In the genomic region with DNA sequence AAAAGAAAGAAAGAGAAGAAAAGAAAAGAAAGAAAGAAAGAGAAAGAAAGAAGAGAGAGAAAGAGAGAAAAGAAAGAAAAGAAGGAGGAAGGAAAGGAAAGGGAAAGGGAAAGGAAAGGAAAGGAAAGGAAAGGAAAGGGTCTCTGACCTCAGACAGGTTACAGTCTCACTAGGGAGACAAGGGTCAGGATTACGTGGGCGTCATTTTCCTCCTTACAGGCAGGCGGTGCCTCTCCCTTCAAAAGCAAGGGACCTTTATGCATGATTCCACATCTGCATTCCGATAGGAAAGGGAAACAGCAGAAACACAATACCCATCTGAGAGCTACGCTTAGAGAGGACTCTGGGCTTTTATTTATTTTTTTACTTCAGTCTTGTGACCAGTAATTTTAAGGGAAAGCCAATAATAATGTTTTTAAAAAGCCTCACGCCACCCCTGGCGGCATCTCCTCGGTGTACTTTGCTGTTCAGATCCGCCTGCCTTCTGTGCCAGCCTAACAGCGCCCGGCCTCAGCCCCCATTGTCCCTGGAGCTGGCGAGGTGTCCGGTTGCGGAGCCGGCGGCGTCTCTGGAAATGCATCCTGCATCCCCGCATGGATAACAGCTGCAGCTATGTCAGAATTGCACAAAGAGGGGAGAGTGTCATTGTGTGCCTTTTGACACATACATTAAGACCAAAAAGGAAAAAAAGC, we compare ENCODE assay signal across 8 cellular contexts. TPM values are rescaled to one million over a fixed set of nuclear protein-coding genes. Genes with fewer than 3 reads are reported as not detected.
DNase-seq lines count a peak whose midpoint lies in the region; ATAC-seq and TF ChIP-seq lines count a peak whose summit lies in the region.

No MANE protein-coding gene starts in this region.

- H3K4me3 ChIP-seq in BE2C (ENCODE audit: low read depth, low read length) (peak overlapping the region; percentile 54), Panc1 (ENCODE audit: low read depth in 2 of 2, low read length in 2 of 2) (peak overlapping the region; percentile 50 to 70), iPS-18a (ENCODE audit: low read length) (peak overlapping the region; percentile 48)

- POLR2A ChIA-PET in Panc1 (lab: Charles Lee): interaction anchor here (0.5 kb wide), 1 partner anchor 131 kb away, joined by 5 read pairs; no protein-coding TSS in a partner anchor

- no peaks in the 10 kb centered on the region for H3K9me3 ChIP-seq in BE2C
- H3K9me3 ChIP-seq in Panc1 (ENCODE audit: control insufficient read depth, insufficient read depth, low read depth, low read length): no peaks in the 10 kb centered on the region
- no peaks in the 10 kb centered on the region for H3K9me3 ChIP-seq in iPS-18a (ENCODE audit: control insufficient read depth, low read depth, low read length)

- TF ChIP-seq CTCF in BE2C (IDR thresholded peaks at IDR 0.05; ENCODE audit: low read depth, low read length): no peak; the same call in 1 of the 2 replicates
- TF ChIP-seq CTCF in Panc1 (IDR thresholded peaks at IDR 0.05): no peak; the same call in 1 of the 2 replicates

- peak; percentile 70 for ATAC-seq in Panc1
- peak; percentile 62 for ATAC-seq in sciatic nerve
- ATAC-seq in GM19463 (IDR thresholded peaks at IDR 0.05; ENCODE audit: unreplicated experiment): no peak
- no peak for ATAC-seq in HG03442 (IDR thresholded peaks at IDR 0.05; ENCODE audit: unreplicated experiment)

- H3K4me1 ChIP-seq in BE2C (no peaks in the 10 kb centered on the region), Panc1 (ENCODE audit: control insufficient read depth, insufficient read depth, low read length) (peaks cover 12% of the 10 kb centered on the region), iPS-18a (ENCODE audit: control insufficient read depth, low read depth, low read length) (peaks cover 7% of the 10 kb centered on the region)

- peak overlapping the region; percentile 40 for H3K27ac ChIP-seq in Panc1 (ENCODE audit: low read length)
- no peak overlapping the region for H3K27ac ChIP-seq in iPS-18a (ENCODE audit: low read length)

- H3K36me3 ChIP-seq in BE2C (no peaks in the 10 kb centered on the region), Panc1 (ENCODE audit: control insufficient read depth, insufficient read depth, low read length) (no peaks in the 10 kb centered on the region), iPS-18a (ENCODE audit: control insufficient read depth, low read depth, low read length) (no peaks in the 10 kb centered on the region)

- intact Hi-C loops in Panc1 (cut with micrococcal nuclease; ENCODE audit: unreplicated experiment) (no loop called here), sciatic nerve (cut with DNase I) (no loop called here)

- no TSS peak for BruUV-seq in Panc1 (replicated peaks; lab: Mats Ljungman, UMichigan)

- DNase-seq in BE2C: peak; percentile 57
- peak; percentile 78 for DNase-seq in HT-29 (ENCODE audit: low spot score)
- DNase-seq in Panc1 (ENCODE audit: low read depth, low spot score): no peak
- DNase-seq in central memory CD4-positive, alpha-beta T cell: peak; percentile 19
- peak; percentile 62 for DNase-seq in sciatic nerve (ENCODE audit: low spot score)

- H3K9ac ChIP-seq in iPS-18a (ENCODE audit: low read length): peak overlapping the region; percentile 8

- H3K27me3 ChIP-seq in BE2C: peaks cover 13% of the 10 kb centered on the region
- no peaks in the 10 kb centered on the region for H3K27me3 ChIP-seq in Panc1 (ENCODE audit: control insufficient read depth, insufficient read depth, low read length)
- H3K27me3 ChIP-seq in iPS-18a (ENCODE audit: control insufficient read depth, insufficient read depth, low read length): peaks cover 47% of the 10 kb centered on the region

- CTCF ChIA-PET in Panc1 (lab: Charles Lee): interaction anchor here (0.6 to 0.9 kb wide), 4 partner anchors 9 to 118 kb away, joined by 4 to 16 read pairs (median 11); no protein-coding TSS in a partner anchor

- in situ Hi-C loops in Panc1 (cut with HindIII; ENCODE audit: low pct_unique_long_range_greater_than_20kb, low sequenced_read_pairs): no loop called here

RNA-seq across cellular contexts. Expression of a gene that starts 0.9 kb away (rescaled TPM):
- polyA plus RNA-seq in BE2C (2012; ENCODE audit: insufficient read depth, insufficient read length, low read depth): 0.85 TPM
- total RNA-seq in HT-29 (2014; rRNA removed; shearing (Covaris generic)): 109 and 131 TPM in 2 replicates
- total RNA-seq in Panc1 (2021; ENCODE audit: unreplicated experiment) (36.7 TPM), sciatic nerve (14.3 TPM)
- polyA plus RNA-seq in Panc1 (2012; ENCODE audit: insufficient read length): 32.8 TPM

Comparison
In these comparisons a context has a peak if more than half of its experiments do, and no peak if none do; other contexts are left out.
1. ATAC-seq: peak in Panc1 (single experiment) and sciatic nerve (single experiment); none in GM19463 (single experiment) and HG03442 (single experiment).
2. Peak in every context shown above with its lines, with median percentiles within 50 percentile points of each other: H3K4me3 ChIP-seq.